ENCODE assay signal across 2 cellular contexts in genomic region chr1:225810579-225811538, GRCh38.
TF ChIP-seq lines count a peak whose summit lies in the region.
"Not testable (repeated sequence)": the region's sequence is repeated elsewhere in the genome, so short reads cannot be mapped to it uniquely, and the experiment has no call there.

No MANE protein-coding gene starts in this region.

TF ChIP-seq in K562, 482 proteins besides CTCF, POLR2A, EP300 and RAD21:
- TF ChIP-seq E2F5 (CRISPR knock-in tag; IDR thresholded peaks at IDR 0.05) (0 out of 2 replicates have a peak, but pooled peaks have one; percentile 69), ZBTB33 (CRISPR knock-in tag; IDR thresholded peaks at IDR 0.05) (peak; percentile 82), ZBTB2 (IDR thresholded peaks at IDR 0.05) (0 out of 2 replicates have a peak, but pooled peaks have one; percentile 34), GTF2E2 (tag; IDR thresholded peaks at IDR 0.05) (0 out of 2 replicates have a peak, but pooled peaks have one; percentile 1), ZNF740 (CRISPR knock-in tag; IDR thresholded peaks at IDR 0.05) (peak; percentile 48; the same call in 1 of the 2 replicates), ZFX (CRISPR knock-in tag; IDR thresholded peaks at IDR 0.05) (0 out of 2 replicates have a peak, but pooled peaks have one; percentile 5), SP1 (CRISPR knock-in tag; IDR thresholded peaks at IDR 0.05) (0 out of 2 replicates have a peak, but pooled peaks have one; percentile 47)
- TF ChIP-seq ZNF740 (tag; IDR thresholded peaks at IDR 0.05), result not testable (repeated sequence)

TF ChIP-seq in HepG2, 621 proteins besides CTCF, POLR2A, EP300 and RAD21:
- TF ChIP-seq KDM3A (CRISPR knock-in tag; IDR thresholded peaks at IDR 0.05; ENCODE audit: low read depth) (0 out of 2 replicates have a peak, but pooled peaks have one; percentile 14), ZNF441 (CRISPR knock-in tag; IDR thresholded peaks at IDR 0.05; ENCODE audit: borderline replicate concordance) (0 out of 2 replicates have a peak, but pooled peaks have one; percentile 51), ZNF687 (CRISPR knock-in tag; IDR thresholded peaks at IDR 0.05) (peak; percentile 82), ZFP91 (CRISPR knock-in tag; IDR thresholded peaks at IDR 0.05; ENCODE audit: borderline replicate concordance) (peak; percentile 48; the same call in 1 of the 2 replicates), SALL2 (CRISPR knock-in tag; IDR thresholded peaks at IDR 0.05) (0 out of 2 replicates have a peak, but pooled peaks have one; percentile 31), ZNF709 (CRISPR knock-in tag; IDR thresholded peaks at IDR 0.05) (peak; percentile 25; the same call in 1 of the 2 replicates), HDAC1 (CRISPR knock-in tag; IDR thresholded peaks at IDR 0.05) (peak; percentile 55; the same call in 1 of the 2 replicates), HOXA5 (CRISPR knock-in tag; IDR thresholded peaks at IDR 0.05) (0 out of 2 replicates have a peak, but pooled peaks have one; percentile 15), ZMYM3 (CRISPR knock-in tag; IDR thresholded peaks at IDR 0.05) (peak; percentile 16; the same call in 1 of the 2 replicates), SAP130 (CRISPR knock-in tag; IDR thresholded peaks at IDR 0.05; ENCODE audit: low read depth) (peak; percentile 23; the same call in 1 of the 2 replicates), KLF6 (CRISPR knock-in tag; IDR thresholded peaks at IDR 0.05) (0 out of 2 replicates have a peak, but pooled peaks have one; percentile 32), ARID4A (CRISPR knock-in tag; IDR thresholded peaks at IDR 0.05; ENCODE audit: borderline replicate concordance) (peak; percentile 8; the same call in 1 of the 2 replicates), TBX2 (CRISPR knock-in tag; IDR thresholded peaks at IDR 0.05; ENCODE audit: borderline replicate concordance) (0 out of 2 replicates have a peak, but pooled peaks have one; percentile 16), MYC (CRISPR knock-in tag; IDR thresholded peaks at IDR 0.05; ENCODE audit: borderline replicate concordance) (0 out of 2 replicates have a peak, but pooled peaks have one; percentile 15), HOMEZ (CRISPR knock-in tag; IDR thresholded peaks at IDR 0.05; ENCODE audit: low read depth) (0 out of 2 replicates have a peak, but pooled peaks have one; percentile 8), THAP7 (CRISPR knock-in tag; IDR thresholded peaks at IDR 0.05) (peak; percentile 63; the same call in 1 of the 2 replicates), ZFX (CRISPR knock-in tag; IDR thresholded peaks at IDR 0.05; ENCODE audit: low read depth) (peak; percentile 44; the same call in 1 of the 2 replicates), ARID2 (CRISPR knock-in tag; IDR thresholded peaks at IDR 0.05; ENCODE audit: borderline replicate concordance) (0 out of 2 replicates have a peak, but pooled peaks have one; percentile 8), PHF8 (CRISPR knock-in tag; IDR thresholded peaks at IDR 0.05) (0 out of 2 replicates have a peak, but pooled peaks have one; percentile 30), ATF7-NPFF (CRISPR knock-in tag; IDR thresholded peaks at IDR 0.05; ENCODE audit: low read depth) (0 out of 2 replicates have a peak, but pooled peaks have one; percentile 4)
